ENCODE assay signal across 25 cellular contexts in the genomic region with DNA sequence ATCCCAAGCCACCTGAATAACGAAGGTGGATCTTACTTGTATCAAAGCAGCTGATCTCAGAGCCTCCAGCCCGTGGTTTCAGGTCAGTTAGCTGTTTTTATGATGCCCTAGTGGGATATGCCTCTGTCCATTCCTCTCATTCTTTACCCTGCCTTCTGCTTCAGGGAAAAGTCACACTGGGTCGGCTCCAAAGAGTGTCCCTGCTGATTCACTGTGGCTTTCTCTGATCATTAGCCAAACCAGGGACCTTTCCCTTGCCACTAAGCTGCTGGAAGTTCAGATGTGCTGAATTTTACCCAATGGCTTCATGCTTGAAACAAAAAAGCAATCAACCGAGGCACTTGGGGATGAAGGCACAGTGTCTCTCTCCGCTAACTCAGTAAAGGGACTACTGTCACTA.
DNase-seq lines count a peak whose midpoint lies in the region; ATAC-seq, FAIRE-seq and TF ChIP-seq lines count a peak whose summit lies in the region.
"Had no signal": no experiment of that assay in that cellular context is flagged by ENCODE, and none has a peak within 500 bp of the region (broad histone marks: within the 10 kb centered on the region; RNA-seq: fewer than 3 reads in every experiment).

No MANE protein-coding gene starts in this region.

- TF ChIP-seq POLR2A in breast epithelium (IDR thresholded peaks at IDR 0.05): no peak

- H3K9me2 ChIP-seq in GM23248 (ENCODE audit: insufficient read depth): no peaks in the 10 kb centered on the region

- H3K27me3 ChIP-seq in GM23248 (replicated peaks; ENCODE audit: insufficient read depth): no peaks in the 10 kb centered on the region
- H3K27me3 ChIP-seq in astrocyte (ENCODE audit: insufficient read depth, low read length): peaks cover 4% of the 10 kb centered on the region
- H3K27me3 ChIP-seq in aorta (ENCODE audit: control insufficient read depth in 1 of 2, insufficient read depth in 2 of 2, low read length in 1 of 2): peaks cover 0 to 2% of the 10 kb centered on the region in 2 donors
- H3K27me3 ChIP-seq in breast epithelium: no peaks in the 10 kb centered on the region
- H3K27me3 ChIP-seq: Peyer's patch had no signal

- in situ Hi-C loops in GM23248 (cut with MboI): no loop called here

- H4K20me1 ChIP-seq in GM23248 (ENCODE audit: insufficient read depth) (no peaks in the 10 kb centered on the region), astrocyte (ENCODE audit: insufficient read depth, low read length) (no peaks in the 10 kb centered on the region)

- H3K4me3 ChIP-seq in GM23248 (no peak overlapping the region), astrocyte (ENCODE audit: insufficient read depth, low read depth, low read length) (no peak overlapping the region), aorta (ENCODE audit: low read length in 2 of 2) (no peak overlapping the region), breast epithelium (no peak overlapping the region)
- H3K4me3 ChIP-seq: A549, Peyer's patch, SK-N-MC had no signal

- H3K27ac Mint-ChIP-seq in astrocyte (ENCODE audit: unreplicated experiment): no peak overlapping the region

- no peak overlapping the region for H3K4me3 Mint-ChIP-seq in astrocyte (ENCODE audit: unreplicated experiment)

- H3K79me2 ChIP-seq in GM23248 (ENCODE audit: insufficient read depth) (no peaks in the 10 kb centered on the region), astrocyte (ENCODE audit: insufficient read depth, low read length) (no peaks in the 10 kb centered on the region)

- ATAC-seq in GM21367 (IDR thresholded peaks at IDR 0.05; ENCODE audit: unreplicated experiment): no peak
- ATAC-seq in aorta (ENCODE audit: low FRiP score): no peak
- no peak for ATAC-seq in Right ventricle myocardium inferior
- ATAC-seq: A549 had no signal

- H3K4me2 ChIP-seq in GM23248 (ENCODE audit: unreplicated experiment) (peak overlapping the region; percentile 32), astrocyte (ENCODE audit: low read length) (no peak overlapping the region)
- H3K4me2 ChIP-seq: A549, KMS-11 had no signal

- DNase-seq in AG08395 (ENCODE audit: low spot score) (peak; percentile 72), GM23248 (peak; percentile 38), astrocyte (ENCODE audit: low read depth) (peak; percentile 29), islet precursor cell (peak; percentile 55), aorta (no peak), breast epithelium (ENCODE audit: low spot score in 2 of 2) (no peak), Right ventricle myocardium inferior (ENCODE audit: missing footprints) (no peak)
- DNase-seq: AML-193; DND-41; NCI-H1048; NCI-H1436; NCI-H2029; NCI-H2171; NCI-H446 treated with DMSO at 0.1 percent for 48 hours; NCI-H69; NK-92 treated with Interleukin-12 subunit alpha and Interleukin-12 subunit beta, amount 100 ng/mL, for 24 hours; Peyer's patch; SHP77 had no signal

- WGBS in GM23248 (ENCODE audit: low coverage in 1 of 2, low lambda C conversion rate in 2 of 2, missing lambda C conversion rate in 2 of 2), 2 experiments: 58 to 59% methylated on average over 5 of the region's 5 CpGs
- WGBS in aorta, 2 donors: 60 to 70% methylated on average over 5 of the region's 5 CpGs

- peaks cover 11% of the 10 kb centered on the region for H3F3A ChIP-seq in GM23248 (ENCODE audit: insufficient read depth)

- no peak overlapping the region for H2AFZ ChIP-seq in GM23248
- no peak overlapping the region for H2AFZ ChIP-seq in astrocyte (ENCODE audit: low read depth, low read length)

- peaks cover 6% of the 10 kb centered on the region for H3K4me1 Mint-ChIP-seq in astrocyte (ENCODE audit: low read depth, unreplicated experiment)

- no peaks in the 10 kb centered on the region for H3K9me3 ChIP-seq in GM23248 (ENCODE audit: low read depth)
- H3K9me3 ChIP-seq in astrocyte (ENCODE audit: insufficient read depth, low read depth, low read length): no peaks in the 10 kb centered on the region
- H3K9me3 ChIP-seq in aorta (ENCODE audit: control insufficient read depth, low read length): no peaks in the 10 kb centered on the region
- no peaks in the 10 kb centered on the region for H3K9me3 ChIP-seq in breast epithelium
- H3K9me3 ChIP-seq: A549, Peyer's patch had no signal

- intact Hi-C loops in aorta (cut with DNase I): no loop called here
- intact Hi-C loops in breast epithelium (cut with DNase I; ENCODE audit: low total_unique reads): loop anchor here (5.0 kb wide), 1 partner anchor 566 kb away; no protein-coding TSS in a partner anchor
- intact Hi-C loops in Right ventricle myocardium inferior (cut with DNase I): no loop called here

- FAIRE-seq in astrocyte (lab: Jason Lieb, UNC): no peak
- FAIRE-seq: A549, G401.6, H54 had no signal

- H3K27me3 Mint-ChIP-seq in astrocyte (ENCODE audit: low read depth, unreplicated experiment): peaks cover 2% of the 10 kb centered on the region

- H3K4me1 ChIP-seq in GM23248 (ENCODE audit: insufficient read depth) (peaks cover 16% of the 10 kb centered on the region), astrocyte (ENCODE audit: insufficient read depth, low read length) (peaks cover 12% of the 10 kb centered on the region), aorta (ENCODE audit: control insufficient read depth in 1 of 2, insufficient read depth in 2 of 2, low read length in 2 of 2) (no peaks in the 10 kb centered on the region), breast epithelium (no peaks in the 10 kb centered on the region)
- H3K4me1 ChIP-seq: Peyer's patch had no signal

- H3K9me3 Mint-ChIP-seq in astrocyte (ENCODE audit: unreplicated experiment): no peaks in the 10 kb centered on the region

- no peaks in the 10 kb centered on the region for H3K36me3 ChIP-seq in GM23248 (ENCODE audit: low read depth)
- no peaks in the 10 kb centered on the region for H3K36me3 ChIP-seq in astrocyte (ENCODE audit: insufficient read depth, low read length)
- no peaks in the 10 kb centered on the region for H3K36me3 ChIP-seq in aorta (ENCODE audit: control insufficient read depth in 1 of 2, insufficient read depth in 2 of 2, low read length in 1 of 2)
- no peaks in the 10 kb centered on the region for H3K36me3 ChIP-seq in breast epithelium
- H3K36me3 ChIP-seq: Peyer's patch had no signal

- TF ChIP-seq CTCF in astrocyte (IDR thresholded peaks at IDR 0.05; ENCODE audit: insufficient read depth, low read depth, low read length): no peak
- TF ChIP-seq CTCF in breast epithelium (IDR thresholded peaks at IDR 0.05): no peak

- H3K27ac ChIP-seq in GM23248: no peak overlapping the region
- no peak overlapping the region for H3K27ac ChIP-seq in astrocyte (ENCODE audit: low read depth, low read length)
- no peak overlapping the region for H3K27ac ChIP-seq in aorta (ENCODE audit: low read depth in 1 of 2, low read length in 2 of 2)
- no peak overlapping the region for H3K27ac ChIP-seq in breast epithelium
- H3K27ac ChIP-seq: A549, C4-2B, KMS-11, Peyer's patch, SK-N-MC had no signal

- H3K36me3 Mint-ChIP-seq in astrocyte (ENCODE audit: low read depth, unreplicated experiment): no peaks in the 10 kb centered on the region

- H3K9ac ChIP-seq in GM23248 (no peak overlapping the region), astrocyte (ENCODE audit: low read length) (no peak overlapping the region)
- H3K9ac ChIP-seq: KMS-11 had no signal

Comparison
In these comparisons a context has a peak if more than half of its experiments do, and no peak if none do; other contexts are left out.
1. DNase-seq: peak in AG08395 (single experiment), GM23248 (single experiment), astrocyte (single experiment) and islet precursor cell (single experiment); none in aorta (0 of 2), breast epithelium (0 of 2) and Right ventricle myocardium inferior (single experiment).